ENCODE assay signal across 8 cellular contexts in the genomic region with DNA sequence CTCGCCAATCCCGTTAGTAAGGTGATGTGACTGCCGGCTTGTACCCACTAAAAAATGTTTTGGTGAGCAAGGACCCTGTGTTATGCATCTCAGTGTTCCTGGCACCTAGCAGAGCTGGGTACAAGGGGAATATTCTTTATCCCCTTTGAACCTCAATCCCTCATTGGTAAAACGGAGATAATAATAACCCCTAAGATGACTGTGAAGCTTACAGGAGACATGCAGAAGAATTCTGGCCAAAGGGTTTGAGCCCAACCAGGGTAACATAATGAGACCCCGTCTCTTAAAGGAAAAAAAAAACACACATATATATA. TPM values are rescaled to one million over a fixed set of nuclear protein-coding genes. Genes with fewer than 3 reads are reported as not detected.
DNase-seq lines count a peak whose midpoint lies in the region; ATAC-seq and TF ChIP-seq lines count a peak whose summit lies in the region.

No MANE protein-coding gene starts in this region.

- no peaks in the 10 kb centered on the region for H3K36me3 ChIP-seq in naive thymus-derived CD4-positive, alpha-beta T cell (ENCODE audit: control insufficient read depth in 2 of 3, insufficient read depth in 3 of 3, low read length in 3 of 3)

- TF ChIP-seq CTCF in AG04450 (IDR thresholded peaks at IDR 0.05; ENCODE audit: low read depth, low read length) (no peak), chondrocyte (IDR thresholded peaks at IDR 0.05) (no peak)

- no peaks in the 10 kb centered on the region for H3K27me3 Mint-ChIP-seq in chondrocyte (ENCODE audit: low read depth)
- H3K27me3 Mint-ChIP-seq in naive thymus-derived CD4-positive, alpha-beta T cell = no peaks in the 10 kb centered on the region

- no peak for ATAC-seq in naive thymus-derived CD4-positive, alpha-beta T cell
- ATAC-seq in GM21367 (IDR thresholded peaks at IDR 0.05; ENCODE audit: unreplicated experiment) = no peak
- ATAC-seq in HG03565 (IDR thresholded peaks at IDR 0.05; ENCODE audit: unreplicated experiment) = no peak

- H3K36me3 Mint-ChIP-seq in chondrocyte (ENCODE audit: low read depth) = no peaks in the 10 kb centered on the region
- H3K36me3 Mint-ChIP-seq in naive thymus-derived CD4-positive, alpha-beta T cell = peaks cover 0 to 17% (median 0%) of the 10 kb centered on the region in 5 donors

- H3K9me3 Mint-ChIP-seq in chondrocyte (ENCODE audit: low read depth) = no peaks in the 10 kb centered on the region
- no peaks in the 10 kb centered on the region for H3K9me3 Mint-ChIP-seq in naive thymus-derived CD4-positive, alpha-beta T cell

- no peaks in the 10 kb centered on the region for H3K9me3 ChIP-seq in AG04450 (ENCODE audit: control insufficient read depth, insufficient read depth, low read length)
- no peaks in the 10 kb centered on the region for H3K9me3 ChIP-seq in naive thymus-derived CD4-positive, alpha-beta T cell (ENCODE audit: control insufficient read depth in 2 of 3, low read length in 3 of 3)

- peak overlapping the region; percentile 74 for H3K4me3 Mint-ChIP-seq in chondrocyte (ENCODE audit: unreplicated experiment)
- H3K4me3 Mint-ChIP-seq in naive thymus-derived CD4-positive, alpha-beta T cell = peak overlapping the region; percentile 86 to 99 (median 92)

- POLR2A ChIA-PET in AG04450 (lab: Yijun Ruan, JAX) = interaction anchor here (0.6 to 2.1 kb wide), 2 partner anchors 48 to 121 kb away, joined by 3 to 6 read pairs; a partner anchor contains a TSS
- POLR2A ChIA-PET in naive thymus-derived CD4-positive, alpha-beta T cell (lab: Charles Lee) = interaction anchor here (0.6 to 1.5 kb wide), 5 partner anchors 13 to 533 kb away, joined by 3 to 6 read pairs (median 3); a partner anchor contains a TSS

- H3K27ac Mint-ChIP-seq in chondrocyte (ENCODE audit: unreplicated experiment) = no peak overlapping the region
- H3K27ac Mint-ChIP-seq in naive thymus-derived CD4-positive, alpha-beta T cell = peak overlapping the region in 8 of 9 donors; percentile 44 to 94 (median 80)

- H3K27me3 ChIP-seq in AG04450 (ENCODE audit: control insufficient read depth, insufficient read depth, low read length) = no peaks in the 10 kb centered on the region
- no peaks in the 10 kb centered on the region for H3K27me3 ChIP-seq in naive thymus-derived CD4-positive, alpha-beta T cell (ENCODE audit: control insufficient read depth in 2 of 2, insufficient read depth in 2 of 2, low read length in 2 of 2)

- no peak overlapping the region for H3K27ac ChIP-seq in AG04450 (ENCODE audit: low read depth, low read length)
- H3K27ac ChIP-seq in naive thymus-derived CD4-positive, alpha-beta T cell (ENCODE audit: low read depth, low read length) = peak overlapping the region; percentile 74

- intact Hi-C loops in naive thymus-derived CD4-positive, alpha-beta T cell (cut with micrococcal nuclease) = loop anchor here in 1 of 2 donors (2.0 kb wide), 1 partner anchor 57 kb away; a partner anchor contains a TSS

- DNase-seq in AG04450 (ENCODE audit: low read depth, low spot score) = no peak
- DNase-seq in Jurkat, Clone E6-1 (ENCODE audit: low read depth, low spot score) = no peak
- DNase-seq in chondrocyte (ENCODE audit: low spot score) = no peak
- no peak for DNase-seq in naive thymus-derived CD4-positive, alpha-beta T cell
- DNase-seq in NCI-H1417 treated with DMSO at 0.1 percent for 48 hours (lab: John Stamatoyannopoulos, UW) = no peak
- no peak for DNase-seq in anterior cingulate cortex (lab: John Stamatoyannopoulos, UW)

- CTCF ChIA-PET in AG04450 (lab: Charles Lee) = no interaction called here
- CTCF ChIA-PET in naive thymus-derived CD4-positive, alpha-beta T cell (lab: Charles Lee) = no interaction called here

- peaks cover 46% of the 10 kb centered on the region for H3K4me1 Mint-ChIP-seq in chondrocyte (ENCODE audit: low read depth)
- peaks cover 35 to 65% (median 54%) of the 10 kb centered on the region in 7 donors for H3K4me1 Mint-ChIP-seq in naive thymus-derived CD4-positive, alpha-beta T cell

- peak overlapping the region; percentile 80 for H3K4me3 ChIP-seq in AG04450 (ENCODE audit: low read depth, low read length)
- H3K4me3 ChIP-seq in Jurkat, Clone E6-1 (ENCODE audit: low read length) = peak overlapping the region; percentile 53
- H3K4me3 ChIP-seq in naive thymus-derived CD4-positive, alpha-beta T cell (ENCODE audit: low read length) = peak overlapping the region; percentile 73

- H3K4me1 ChIP-seq in naive thymus-derived CD4-positive, alpha-beta T cell (ENCODE audit: control insufficient read depth in 2 of 2, insufficient read depth in 2 of 2, low read length in 2 of 2) = peaks cover 42 to 53% of the 10 kb centered on the region in 2 donors

RNA-seq across cellular contexts. Expression of a gene that starts 0.9 kb away (rescaled TPM):
- polyA plus RNA-seq in AG04450 (2011; rRNA removed) = 32.3 and 42.5 TPM in 2 replicates
- polyA minus RNA-seq in AG04450 (2011; rRNA and poly(A)+ RNA removed) = 33.8 and 39.1 TPM in 2 replicates
- 105 TPM for polyA plus RNA-seq in Jurkat, Clone E6-1 (2012; ENCODE audit: insufficient read depth, insufficient read length)
- total RNA-seq in chondrocyte = 37.2 to 43.0 TPM (median 40.4 TPM) in 3 replicates
- total RNA-seq in naive thymus-derived CD4-positive, alpha-beta T cell = 100 to 1,000 TPM in 4 of 5 experiments, 10 to 100 TPM in 1; 99.3 to 138 (median 104) TPM
- 10 to 100 TPM; 41.7 to 44.6 TPM for polyA plus RNA-seq in naive thymus-derived CD4-positive, alpha-beta T cell

RNA-seq across cellular contexts. Expression of a gene that starts 47.8 kb away (rescaled TPM):
- polyA plus RNA-seq in AG04450 (2011; rRNA removed) = 36.0 and 42.7 TPM in 2 replicates
- 44.3 and 51.2 TPM in 2 replicates for polyA minus RNA-seq in AG04450 (2011; rRNA and poly(A)+ RNA removed)
- polyA plus RNA-seq in Jurkat, Clone E6-1 (2012; ENCODE audit: insufficient read depth, insufficient read length) = 21.8 TPM
- total RNA-seq in chondrocyte = 13.3 to 21.4 TPM (median 13.9 TPM) in 3 replicates
- total RNA-seq in naive thymus-derived CD4-positive, alpha-beta T cell = 10 to 100 TPM; 10.6 to 19.2 (median 15.1) TPM
- 10 to 100 TPM; 14.0 to 15.7 TPM for polyA plus RNA-seq in naive thymus-derived CD4-positive, alpha-beta T cell

RNA-seq across cellular contexts. Expression of a gene that starts 48.1 kb away (rescaled TPM):
- polyA plus RNA-seq in AG04450 (2011; rRNA removed) = 92.4 and 101 TPM in 2 replicates
- 57.0 and 65.5 TPM in 2 replicates for polyA minus RNA-seq in AG04450 (2011; rRNA and poly(A)+ RNA removed)
- 30.1 TPM for polyA plus RNA-seq in Jurkat, Clone E6-1 (2012; ENCODE audit: insufficient read depth, insufficient read length)
- 103 to 107 TPM (median 105 TPM) in 3 replicates for total RNA-seq in chondrocyte
- total RNA-seq in naive thymus-derived CD4-positive, alpha-beta T cell = 10 to 100 TPM; 43.4 to 54.4 (median 51.0) TPM
- 10 to 100 TPM in 1 of 2 donors, 1 to 10 TPM in 1; 8.3 to 16.7 TPM for polyA plus RNA-seq in naive thymus-derived CD4-positive, alpha-beta T cell

RNA-seq across cellular contexts. Expression of a gene that starts 56.4 kb away (rescaled TPM):
- 19.6 and 24.5 TPM in 2 replicates for polyA plus RNA-seq in AG04450 (2011; rRNA removed)
- polyA minus RNA-seq in AG04450 (2011; rRNA and poly(A)+ RNA removed) = 24.4 and 28.9 TPM in 2 replicates
- polyA plus RNA-seq in Jurkat, Clone E6-1 (2012; ENCODE audit: insufficient read depth, insufficient read length) = 19.5 TPM
- 17.7 to 27.5 TPM (median 19.6 TPM) in 3 replicates for total RNA-seq in chondrocyte
- 10 to 100 TPM; 16.1 to 28.4 (median 22.6) TPM for total RNA-seq in naive thymus-derived CD4-positive, alpha-beta T cell
- polyA plus RNA-seq in naive thymus-derived CD4-positive, alpha-beta T cell = 10 to 100 TPM in 1 of 2 donors, 1 to 10 TPM in 1; 9.6 to 12.9 TPM
